Comparison of ENCODE assay signal across 8 cellular contexts in the genomic region with DNA sequence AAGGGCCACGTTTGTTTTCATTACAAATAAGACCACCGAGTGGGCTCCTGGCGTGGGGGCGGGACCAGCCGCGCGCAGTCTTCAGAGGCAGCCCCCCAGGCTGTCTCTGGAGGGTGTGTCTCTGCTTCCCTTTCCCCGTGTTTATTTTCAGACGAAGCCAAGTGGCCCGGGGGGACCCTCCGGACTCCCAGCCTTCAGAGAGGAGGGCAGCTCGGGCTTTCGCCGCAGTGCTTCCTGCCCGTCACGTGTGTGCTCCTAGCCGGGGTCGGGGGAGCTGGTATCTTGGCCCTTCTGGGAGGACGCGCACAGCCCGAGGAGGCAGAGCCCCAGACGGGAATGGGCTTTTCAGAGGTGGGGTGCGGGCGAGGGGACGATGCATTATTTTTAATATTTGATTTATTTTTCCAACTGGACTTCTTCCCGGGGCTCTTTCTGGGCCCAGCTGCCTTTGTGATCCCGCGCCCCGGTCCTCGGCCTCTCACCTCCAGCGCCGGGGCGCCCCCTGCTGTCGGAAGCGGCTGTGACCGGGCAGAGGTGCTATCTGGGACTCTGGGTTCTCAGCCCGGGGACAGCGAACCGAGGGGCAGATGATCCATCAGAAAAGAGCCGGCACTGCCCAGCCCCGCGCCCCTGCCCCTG.
DNase-seq lines count a peak whose midpoint lies in the region; ATAC-seq and TF ChIP-seq lines count a peak whose summit lies in the region.

No MANE protein-coding gene starts in this region.

- peaks cover 61% of the 10 kb centered on the region for H3K4me1 Mint-ChIP-seq in dendritic cell treated with granulocyte-macrophage colony-stimulating factor and Interleukin-4, amounts not matched to agents 40 ng/mL and 50 ng/mL, for 4 days (ENCODE audit: low read depth)

- no peaks in the 10 kb centered on the region for H3K9me3 Mint-ChIP-seq in dendritic cell treated with granulocyte-macrophage colony-stimulating factor and Interleukin-4, amounts not matched to agents 40 ng/mL and 50 ng/mL, for 4 days

- ATAC-seq in HG03103 (IDR thresholded peaks at IDR 0.05; ENCODE audit: low read depth, unreplicated experiment): peak; percentile 53

- peak; percentile 44 to 64 for DNase-seq in NCI-H187 (lab: John Stamatoyannopoulos, UW)
- DNase-seq in NCI-H187 treated with DMSO at 0.1 percent for 48 hours (lab: John Stamatoyannopoulos, UW): no peak
- DNase-seq in NCI-H226: peak; percentile 58
- DNase-seq in activated CD4-positive, alpha-beta T cell treated with anti-CD3 and anti-CD28 coated beads, Interleukin-2, amount 50 U/mL, for 1 hour: peak; percentile 83
- DNase-seq in lower leg skin (ENCODE audit: low spot score in 2 of 2): peak; percentile 78 to 97
- peak; percentile 84 for DNase-seq in stimulated activated CD4-positive, alpha-beta T cell treated with anti-CD3 and anti-CD28 coated beads, Interleukin-4, amount 100 ng/mL, for 24 hours

- peak in 1 of 3 donors; percentile 83 for TF ChIP-seq CTCF in lower leg skin (IDR thresholded peaks at IDR 0.05)

- peak overlapping the region; percentile 82 for H3K4me3 Mint-ChIP-seq in dendritic cell treated with granulocyte-macrophage colony-stimulating factor and Interleukin-4, amounts not matched to agents 40 ng/mL and 50 ng/mL, for 4 days

- H3K27ac Mint-ChIP-seq in dendritic cell treated with granulocyte-macrophage colony-stimulating factor and Interleukin-4, amounts not matched to agents 40 ng/mL and 50 ng/mL, for 4 days: peak overlapping the region; percentile 86

- peaks cover 5% of the 10 kb centered on the region for H3K36me3 Mint-ChIP-seq in dendritic cell treated with granulocyte-macrophage colony-stimulating factor and Interleukin-4, amounts not matched to agents 40 ng/mL and 50 ng/mL, for 4 days (ENCODE audit: low read depth)

- H3K4me3 ChIP-seq in lower leg skin (ENCODE audit: low read depth, poor library complexity, severe bottlenecking): peak overlapping the region; percentile 36

- WGBS in lower leg skin, 2 donors: 0 to 2% methylated on average over 38 to 41 of the region's 42 CpGs

- intact Hi-C loops in dendritic cell treated with granulocyte-macrophage colony-stimulating factor and Interleukin-4, amounts not matched to agents 40 ng/mL and 50 ng/mL, for 4 days (cut with micrococcal nuclease): loop anchor here (1.0 to 10.0 kb wide), 3 partner anchors 79 to 812 kb away; no protein-coding TSS in a partner anchor
- intact Hi-C loops in lower leg skin (cut with DNase I; ENCODE audit: low total_unique reads): loop anchor here (5.0 to 10.0 kb wide), 2 partner anchors 159 to 812 kb away; no protein-coding TSS in a partner anchor

- H3K27me3 Mint-ChIP-seq in dendritic cell treated with granulocyte-macrophage colony-stimulating factor and Interleukin-4, amounts not matched to agents 40 ng/mL and 50 ng/mL, for 4 days: no peaks in the 10 kb centered on the region

- no peak for TF ChIP-seq POLR2A in lower leg skin (IDR thresholded peaks at IDR 0.05)
